Comparison of ENCODE assay signal across 1 cellular context in the genomic region with DNA sequence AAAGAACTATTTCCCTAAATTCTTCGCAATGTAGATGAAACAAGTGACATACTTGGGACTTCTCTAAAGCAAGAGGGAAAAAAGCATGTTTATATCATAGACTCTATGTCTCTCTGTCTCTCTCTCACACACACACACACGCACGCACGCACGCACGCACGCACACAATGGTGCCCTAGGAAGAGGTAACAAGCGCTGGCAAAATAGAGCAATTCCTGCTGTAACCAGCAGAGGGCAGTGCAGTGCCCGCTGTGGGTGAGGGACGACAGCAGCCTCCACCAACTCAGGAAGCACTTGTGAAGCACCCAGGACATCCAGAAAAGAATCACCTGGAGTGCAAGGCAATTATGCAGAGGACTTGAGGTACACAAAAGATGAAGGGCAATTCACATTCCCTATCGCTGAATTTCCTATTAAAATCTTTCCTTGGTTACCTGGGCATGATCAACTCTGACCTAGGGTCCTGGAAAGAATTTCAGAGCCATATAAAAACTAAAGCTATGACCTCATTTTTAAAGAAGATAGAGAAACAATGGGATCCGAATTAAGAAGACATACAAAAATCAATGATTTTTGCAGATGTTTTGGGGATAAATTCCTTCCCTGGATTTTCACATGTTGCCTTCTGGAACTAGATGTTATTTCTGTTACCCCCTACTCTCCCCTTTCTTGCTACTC.
TF ChIP-seq lines count a peak whose summit lies in the region.

No MANE protein-coding gene starts in this region.

TF ChIP-seq in endothelial cell of umbilical vein, 7 proteins besides CTCF, POLR2A, EP300 and RAD21:
- TF ChIP-seq MYC (IDR thresholded peaks at IDR 0.05; ENCODE audit: low read depth, low read length) = no peak
- TF ChIP-seq JUN (IDR thresholded peaks at IDR 0.05; ENCODE audit: borderline replicate concordance, insufficient read depth, insufficient read length, low read depth) = no peak
- no peak for TF ChIP-seq GATA2 (IDR thresholded peaks at IDR 0.05; ENCODE audit: insufficient read depth, insufficient read length, low read depth, low read length)
- no peak for TF ChIP-seq FOS (IDR thresholded peaks at IDR 0.05; ENCODE audit: borderline replicate concordance, insufficient read depth, low read length)
